In genomic region chr14:105197274-105197673, GRCh38 we compare ENCODE assay signal across 9 cellular contexts. TPM values are rescaled to one million over a fixed set of nuclear protein-coding genes. Genes with fewer than 3 reads are reported as not detected.
DNase-seq lines count a peak whose midpoint lies in the region; ATAC-seq and TF ChIP-seq lines count a peak whose summit lies in the region.
"Had no signal": no experiment of that assay in that cellular context is flagged by ENCODE, and none has a peak within 500 bp of the region (broad histone marks: within the 10 kb centered on the region; RNA-seq: fewer than 3 reads in every experiment).

No MANE protein-coding gene starts in this region.

- H3K79me1 ChIP-seq in mesendoderm (ENCODE audit: low read length): no peaks in the 10 kb centered on the region

- H3K4me3 Mint-ChIP-seq in activated naive CD4-positive, alpha-beta T cell treated with anti-CD3 and anti-CD28 coated beads, Interleukin-2, amount 10 ng/mL, durations not matched to agents 7 days and 5 days: no peak overlapping the region
- H3K4me3 Mint-ChIP-seq: activated naive CD8-positive, alpha-beta T cell treated with anti-CD3 and anti-CD28 coated beads, Interleukin-2, amount 10 ng/mL, durations not matched to agents 7 days and 5 days had no signal

- H3K27me3 Mint-ChIP-seq in activated naive CD4-positive, alpha-beta T cell treated with anti-CD3 and anti-CD28 coated beads, Interleukin-2, amount 10 ng/mL, durations not matched to agents 7 days and 5 days: peaks cover 89% of the 10 kb centered on the region

- H3K4ac ChIP-seq in mesendoderm (ENCODE audit: low read depth, low read length): no peak overlapping the region

- peaks cover 46% of the 10 kb centered on the region for H3K4me1 Mint-ChIP-seq in activated naive CD4-positive, alpha-beta T cell treated with anti-CD3 and anti-CD28 coated beads, Interleukin-2, amount 10 ng/mL, durations not matched to agents 7 days and 5 days

- H3K9ac ChIP-seq in BLaER1: 0 out of 2 replicates have a peak overlapping the region, but pooled peaks have one; percentile 41
- H3K9ac ChIP-seq in mesendoderm (ENCODE audit: low read length): no peak overlapping the region

- H3K4me2 ChIP-seq in BLaER1 (peak overlapping the region; percentile 99), mesendoderm (ENCODE audit: low read length) (no peak overlapping the region)

- no peaks in the 10 kb centered on the region for H3K36me3 Mint-ChIP-seq in activated naive CD4-positive, alpha-beta T cell treated with anti-CD3 and anti-CD28 coated beads, Interleukin-2, amount 10 ng/mL, durations not matched to agents 7 days and 5 days
- H3K36me3 Mint-ChIP-seq: activated naive CD8-positive, alpha-beta T cell treated with anti-CD3 and anti-CD28 coated beads, Interleukin-2, amount 10 ng/mL, durations not matched to agents 7 days and 5 days had no signal

- H3K27me3 ChIP-seq in BLaER1: no peaks in the 10 kb centered on the region
- H3K27me3 ChIP-seq in mesendoderm (ENCODE audit: insufficient read depth, low read length, poor library complexity): no peaks in the 10 kb centered on the region
- H3K27me3 ChIP-seq in WERI-Rb-1 (ENCODE audit: insufficient read depth, low read depth, severe bottlenecking): no peaks in the 10 kb centered on the region

- DNase-seq in M059J (ENCODE audit: low read depth): peak; percentile 76
- DNase-seq in epithelial cell of esophagus (ENCODE audit: low read depth): peak; percentile 28
- peak; percentile 64 for DNase-seq in mesendoderm
- DNase-seq in kidney glomerular epithelial cell (lab: John Stamatoyannopoulos, UW): no peak
- no peak for DNase-seq in activated naive CD4-positive, alpha-beta T cell treated with anti-CD3 and anti-CD28 coated beads, Interleukin-2, amount 10 ng/mL, durations not matched to agents 7 days and 5 days
- no peak for DNase-seq in WERI-Rb-1
- DNase-seq: activated naive CD8-positive, alpha-beta T cell treated with anti-CD3 and anti-CD28 coated beads, Interleukin-2, amount 10 ng/mL, durations not matched to agents 7 days and 5 days had no signal

- H2BK120ac ChIP-seq in mesendoderm (ENCODE audit: low read depth, low read length): no peak overlapping the region

- H2BK15ac ChIP-seq in mesendoderm (replicated peaks; ENCODE audit: low read depth): no peak overlapping the region

- H2AK5ac ChIP-seq in mesendoderm (ENCODE audit: low read length): no peak overlapping the region

- H3K79me2 ChIP-seq in mesendoderm (ENCODE audit: control insufficient read depth, insufficient read depth, low read length): no peaks in the 10 kb centered on the region

- no peak overlapping the region for H3K18ac ChIP-seq in mesendoderm (ENCODE audit: low read length)

- H3K27ac ChIP-seq in BLaER1 (0 out of 2 replicates have a peak overlapping the region, but pooled peaks have one; percentile 30), mesendoderm (ENCODE audit: low read depth, low read length) (no peak overlapping the region), WERI-Rb-1 (no peak overlapping the region)

- TF ChIP-seq CTCF in epithelial cell of esophagus (IDR thresholded peaks at IDR 0.05; ENCODE audit: insufficient read depth, low read depth, low read length, missing control alignments) (no peak), WERI-Rb-1 (IDR thresholded peaks at IDR 0.05; ENCODE audit: low read depth, low read length) (no peak)

- WGBS in mesendoderm (ENCODE audit: extremely low coverage, insufficient coverage, low lambda C conversion rate): no CpG with 5 or more reads among the region's 11 CpGs

- H4K5ac ChIP-seq in mesendoderm (ENCODE audit: low read length): no peak overlapping the region

- H3K4me3 ChIP-seq in BLaER1 (no peak overlapping the region), epithelial cell of esophagus (ENCODE audit: low read length) (no peak overlapping the region), mesendoderm (ENCODE audit: low read length) (no peak overlapping the region), WERI-Rb-1 (ENCODE audit: low read depth, low read length) (no peak overlapping the region)

- H3K23ac ChIP-seq in mesendoderm (ENCODE audit: low read length): no peak overlapping the region

- H3K56ac ChIP-seq in mesendoderm (ENCODE audit: low read length): no peak overlapping the region

- no peaks in the 10 kb centered on the region for H3K9me3 Mint-ChIP-seq in activated naive CD4-positive, alpha-beta T cell treated with anti-CD3 and anti-CD28 coated beads, Interleukin-2, amount 10 ng/mL, durations not matched to agents 7 days and 5 days
- H3K9me3 Mint-ChIP-seq: activated naive CD8-positive, alpha-beta T cell treated with anti-CD3 and anti-CD28 coated beads, Interleukin-2, amount 10 ng/mL, durations not matched to agents 7 days and 5 days had no signal

- no peaks in the 10 kb centered on the region for H3K9me3 ChIP-seq in BLaER1
- H3K9me3 ChIP-seq in WERI-Rb-1 (ENCODE audit: severe bottlenecking): no peaks in the 10 kb centered on the region

- H4K8ac ChIP-seq in mesendoderm (ENCODE audit: low read depth, low read length): no peak overlapping the region

- H3K27ac Mint-ChIP-seq in activated naive CD4-positive, alpha-beta T cell treated with anti-CD3 and anti-CD28 coated beads, Interleukin-2, amount 10 ng/mL, durations not matched to agents 7 days and 5 days: no peak overlapping the region
- H3K27ac Mint-ChIP-seq: activated naive CD8-positive, alpha-beta T cell treated with anti-CD3 and anti-CD28 coated beads, Interleukin-2, amount 10 ng/mL, durations not matched to agents 7 days and 5 days had no signal

- no peak for ATAC-seq in HG02759 (IDR thresholded peaks at IDR 0.05; ENCODE audit: unreplicated experiment)

- H3K36me3 ChIP-seq in BLaER1 (no peaks in the 10 kb centered on the region), mesendoderm (ENCODE audit: control insufficient read depth, insufficient read depth, low read length) (no peaks in the 10 kb centered on the region), WERI-Rb-1 (no peaks in the 10 kb centered on the region)

- CTCF ChIA-PET in activated naive CD4-positive, alpha-beta T cell treated with anti-CD3 and anti-CD28 coated beads, Interleukin-2, amount 10 ng/mL, durations not matched to agents 7 days and 5 days (lab: Charles Lee): no interaction called here

- no peak overlapping the region for H2BK5ac ChIP-seq in mesendoderm (ENCODE audit: low read length)

- H4K20me1 ChIP-seq in BLaER1: peaks cover 3% of the 10 kb centered on the region

- H3K4me1 ChIP-seq in BLaER1 (peaks cover 98% of the 10 kb centered on the region), mesendoderm (ENCODE audit: control insufficient read depth, low read depth, low read length) (peaks cover 7% of the 10 kb centered on the region)

RNA-seq across cellular contexts. Expression of gene NUDT14, which starts 16.2 kb away (rescaled TPM):
- total RNA-seq in M059J (2014; rRNA removed; shearing (Covaris generic)): 6.3 and 15.8 TPM in 2 replicates
- 10.5 TPM for polyA plus RNA-seq in mesendoderm (2013, experiment 1 of 2)
- polyA plus RNA-seq in mesendoderm (2013, experiment 2 of 2): 10.4 TPM

RNA-seq across cellular contexts. Expression of gene JAG2, which starts 28.7 kb away (rescaled TPM):
- 0.15 and 0.44 TPM in 2 replicates for total RNA-seq in M059J (2014; rRNA removed; shearing (Covaris generic))
- polyA plus RNA-seq in mesendoderm (2013, experiment 1 of 2): 0.56 TPM
- polyA plus RNA-seq in mesendoderm (2013, experiment 2 of 2): 0.73 TPM

RNA-seq across cellular contexts. Expression of gene BTBD6, which starts 51.1 kb away (rescaled TPM):
- 28.4 and 39.2 TPM in 2 replicates for total RNA-seq in M059J (2014; rRNA removed; shearing (Covaris generic))
- polyA plus RNA-seq in mesendoderm (2013, experiment 1 of 2): 12.0 TPM
- polyA plus RNA-seq in mesendoderm (2013, experiment 2 of 2): 12.3 TPM

Comparison
In these comparisons a context has a peak if more than half of its experiments do, and no peak if none do; other contexts are left out.
1. DNase-seq: peak in M059J (single experiment), epithelial cell of esophagus (single experiment) and mesendoderm (single experiment); none in kidney glomerular epithelial cell (single experiment), activated naive CD4-positive, alpha-beta T cell treated with anti-CD3 and anti-CD28 coated beads, Interleukin-2, amount 10 ng/mL, durations not matched to agents 7 days and 5 days (single experiment) and WERI-Rb-1 (single experiment).